In genomic region chr19:4375620-4376228, GRCh38 we compare ENCODE assay signal across 8 cellular contexts. TPM values are rescaled to one million over a fixed set of nuclear protein-coding genes. Genes with fewer than 3 reads are reported as not detected.
DNase-seq lines count a peak whose midpoint lies in the region; ATAC-seq, FAIRE-seq and TF ChIP-seq lines count a peak whose summit lies in the region.

No MANE protein-coding gene starts in this region.

- H3K36me3 ChIP-seq in GM12878 (ENCODE audit: control insufficient read depth in 2 of 2, insufficient read depth in 2 of 2, low read length in 1 of 2) (peaks cover 12 to 20% of the 10 kb centered on the region in 2 experiments; a peak in 3 of 4 replicates), left lung (no peaks in the 10 kb centered on the region)

- peaks cover 3% of the 10 kb centered on the region for H3K36me3 Mint-ChIP-seq in type B pancreatic cell
- H3K36me3 Mint-ChIP-seq in activated T-cell treated with anti-CD3 and anti-CD28 coated beads, Interleukin-2, amount 50 U/mL, for 72 hours (ENCODE audit: insufficient read depth in 2 of 2), result no peaks in the 10 kb centered on the region

- peaks cover 97% of the 10 kb centered on the region for H3K79me2 ChIP-seq in GM12878 (ENCODE audit: control insufficient read depth, insufficient read depth, low read length)

- TF ChIP-seq POLR2A in GM12892 (IDR thresholded peaks at IDR 0.05; ENCODE audit: low read depth, low read length) (0 out of 2 replicates have a peak, but pooled peaks have one; percentile 35), GM12878 (IDR thresholded peaks at IDR 0.05; ENCODE audit: low read depth, low read length) (peak; percentile 18; the same call in 1 of the 2 replicates)

- peak; percentile 62 for TF ChIP-seq CTCF in AG04450 (IDR thresholded peaks at IDR 0.05; ENCODE audit: low read depth, low read length)
- peak; percentile 58 to 69 (median 58) for TF ChIP-seq CTCF in GM12878 (IDR thresholded peaks at IDR 0.05 in 2 of 3, conservative IDR thresholded peaks at IDR 0.05 in 1 of 3; ENCODE audit: control insufficient read depth in 2 of 3, extremely low read depth in 1 of 3, insufficient read depth in 1 of 3, low read depth in 3 of 3, low read length in 3 of 3)
- TF ChIP-seq CTCF in left lung (IDR thresholded peaks at IDR 0.05), result no peak
- TF ChIP-seq CTCF in type B pancreatic cell (conservative IDR thresholded peaks at IDR 0.05), result peak; percentile 57

- no peaks in the 10 kb centered on the region for H4K20me1 ChIP-seq in GM12878 (ENCODE audit: control insufficient read depth, insufficient read depth)

- H3K9ac ChIP-seq in GM12878 (ENCODE audit: control insufficient read depth, insufficient read depth, low read length), result peak overlapping the region; percentile 77

- FAIRE-seq in GM12892 (lab: Jason Lieb, UNC) (peak; percentile 93), GM12878 (lab: Jason Lieb, UNC) (peak; percentile 89)

- no peak overlapping the region for H3K4me3 ChIP-seq in AG04450 (ENCODE audit: low read depth, low read length)
- H3K4me3 ChIP-seq in GM12878, result peak overlapping the region; percentile 52
- H3K4me3 ChIP-seq in left lung, result no peak overlapping the region

- in situ Hi-C loops in GM12878 (cut with MboI), result no loop called here

- H3K27me3 Mint-ChIP-seq in type B pancreatic cell, result no peaks in the 10 kb centered on the region
- H3K27me3 Mint-ChIP-seq in activated T-cell treated with anti-CD3 and anti-CD28 coated beads, Interleukin-2, amount 50 U/mL, for 72 hours (ENCODE audit: low read depth), result no peaks in the 10 kb centered on the region

- POLR2A ChIA-PET in AG04450 (lab: Yijun Ruan, JAX), result interaction anchor here (0.7 to 1.9 kb wide), 5 partner anchors 9 to 96 kb away, joined by 3 to 9 read pairs (median 4); partner anchors contain the start of genes CHAF1A and HDGFL2
- POLR2A ChIA-PET in GM12878 (lab: Charles Lee), result interaction anchor here (0.5 to 9.4 kb wide), 11 partner anchors 10 to 1869 kb away, joined by 3 to 110 read pairs (median 7); partner anchors contain the start of genes CHAF1A, EBI3, MPND and SH3GL1

- RAD21 ChIA-PET in GM12878 (lab: Charles Lee; ENCODE audit: unreplicated experiment), result interaction anchor here (0.8 to 1.7 kb wide), 7 partner anchors 19 to 33 kb away, joined by 3 to 13 read pairs (median 5); partner anchors contain the start of genes CHAF1A, MPND and SH3GL1

- H2AFZ ChIP-seq in GM12878 (ENCODE audit: control insufficient read depth, low read depth, low read length), result no peak overlapping the region

- H3K27me3 ChIP-seq in AG04450 (ENCODE audit: control insufficient read depth, insufficient read depth, low read length), result no peaks in the 10 kb centered on the region
- H3K27me3 ChIP-seq in GM12878 (replicated peaks in 1 of 2; ENCODE audit: control insufficient read depth in 2 of 2, insufficient read depth in 2 of 2, low read length in 1 of 2), result no peaks in the 10 kb centered on the region
- H3K27me3 ChIP-seq in left lung, result no peaks in the 10 kb centered on the region

- no peak for TF ChIP-seq EP300 in GM12878 (IDR thresholded peaks at IDR 0.05; ENCODE audit: borderline replicate concordance in 1 of 2, control insufficient read depth in 1 of 2, low read depth in 2 of 2, low read length in 2 of 2)

- peak overlapping the region; percentile 78 for H3K4me3 Mint-ChIP-seq in type B pancreatic cell
- no peak overlapping the region for H3K4me3 Mint-ChIP-seq in activated T-cell treated with anti-CD3 and anti-CD28 coated beads, Interleukin-2, amount 50 U/mL, for 72 hours

- H3K27ac Mint-ChIP-seq in type B pancreatic cell, result peak overlapping the region; percentile 95
- no peak overlapping the region for H3K27ac Mint-ChIP-seq in activated T-cell treated with anti-CD3 and anti-CD28 coated beads, Interleukin-2, amount 50 U/mL, for 72 hours

- H3K4me1 ChIP-seq in GM12878 (ENCODE audit: control insufficient read depth, insufficient read depth, low read length), result peaks cover 88% of the 10 kb centered on the region
- peaks cover 49 to 100% of the 10 kb centered on the region in 2 donors for H3K4me1 ChIP-seq in left lung

- intact Hi-C loops in GM12878 (cut with micrococcal nuclease; ENCODE audit: unreplicated experiment), result loop anchor here (1.0 kb wide), 1 partner anchor 20 kb away; no protein-coding TSS in a partner anchor
- intact Hi-C loops in left lung (cut with DNase I), result no loop called here

- DNase-seq in AG04450 (ENCODE audit: low read depth, low spot score) (no peak), GM12892 (ENCODE audit: insufficient read length) (no peak), NCI-H1694 (lab: John Stamatoyannopoulos, UW) (peak; percentile 25), GM12878 (ENCODE audit: low read depth, low spot score) (peak; percentile 90), left lung (no peak), type B pancreatic cell (ENCODE audit: extremely low spot score, unreplicated experiment) (no peak)
- DNase-seq in NK-92 treated with Interleukin-12 subunit alpha and Interleukin-12 subunit beta, amount 100 ng/mL, for 24 hours (lab: John Stamatoyannopoulos, UW), result no peak
- DNase-seq in activated T-cell treated with anti-CD3 and anti-CD28 coated beads, Interleukin-2, amount 50 U/mL, for 72 hours, result no peak

- SMC1A ChIA-PET in GM12878 (lab: Charles Lee; ENCODE audit: uncharacterized antibody, unreplicated experiment), result interaction anchor here (0.9 to 4.1 kb wide), 5 partner anchors 19 to 146 kb away, joined by 3 to 27 read pairs (median 5); partner anchors contain the start of genes CHAF1A, EBI3 and SH3GL1

- WGBS in GM12878 (ENCODE audit: insufficient coverage, insufficient replicate concordance, low lambda C conversion rate, missing lambda C conversion rate), result 1% methylated on average over 13 of the region's 13 CpGs

- H3K9me3 Mint-ChIP-seq in type B pancreatic cell, result no peaks in the 10 kb centered on the region
- H3K9me3 Mint-ChIP-seq in activated T-cell treated with anti-CD3 and anti-CD28 coated beads, Interleukin-2, amount 50 U/mL, for 72 hours, result no peaks in the 10 kb centered on the region

- H3K4me2 ChIP-seq in GM12878 (ENCODE audit: control insufficient read depth, insufficient read depth), result peak overlapping the region; percentile 93

- H3K9me3 ChIP-seq in AG04450 (ENCODE audit: control insufficient read depth, insufficient read depth, low read length) (no peaks in the 10 kb centered on the region), GM12878 (replicated peaks; ENCODE audit: control insufficient read depth, insufficient read depth, low read length) (no peaks in the 10 kb centered on the region), left lung (no peaks in the 10 kb centered on the region)

- ATAC-seq in GM12878 (peak; percentile 78), left lung (peak; percentile 1)
- no peak for ATAC-seq in activated T-cell treated with anti-CD3 and anti-CD28 coated beads, Interleukin-2, amount 50 U/mL, for 72 hours (replicated peaks in 1 of 2)

- TF ChIP-seq RAD21 in GM12878 (IDR thresholded peaks at IDR 0.05; ENCODE audit: insufficient read depth, low read depth, low read length), result 0 out of 2 replicates have a peak, but pooled peaks have one; percentile 27

- no TSS peak for BruUV-seq in GM12878 (replicated peaks; lab: Mats Ljungman, UMichigan)

- peak overlapping the region; percentile 90 for H3K27ac ChIP-seq in AG04450 (ENCODE audit: low read depth, low read length)
- H3K27ac ChIP-seq in GM12878 (ENCODE audit: control insufficient read depth, insufficient read depth), result peak overlapping the region; percentile 93
- peak overlapping the region; percentile 82 to 92 for H3K27ac ChIP-seq in left lung

- peaks cover 40% of the 10 kb centered on the region for H3K4me1 Mint-ChIP-seq in type B pancreatic cell (ENCODE audit: unreplicated experiment)
- peaks cover 80% of the 10 kb centered on the region for H3K4me1 Mint-ChIP-seq in activated T-cell treated with anti-CD3 and anti-CD28 coated beads, Interleukin-2, amount 50 U/mL, for 72 hours (ENCODE audit: low read depth)

- CTCF ChIA-PET in AG04450 (lab: Charles Lee) (interaction anchor here (0.6 to 2.3 kb wide), 11 partner anchors 10 to 165 kb away, joined by 3 to 15 read pairs (median 4); partner anchors contain the start of genes CHAF1A, HDGFL2, MPND and SH3GL1), GM12878 (lab: Yijun Ruan, JAX) (interaction anchor here (0.8 to 2.9 kb wide), 12 partner anchors 8 to 145 kb away, joined by 3 to 24 read pairs (median 5); partner anchors contain the start of genes CHAF1A, MPND and SH3GL1)

RNA-seq across cellular contexts. Expression of gene SH3GL1, which starts 24.6 kb away (rescaled TPM):
- polyA plus RNA-seq in AG04450 (2011; rRNA removed), result 40.2 and 57.9 TPM in 2 replicates
- polyA minus RNA-seq in AG04450 (2011; rRNA and poly(A)+ RNA removed), result 34.1 and 38.5 TPM in 2 replicates
- 20.0 TPM for polyA plus RNA-seq in GM12892 (2012; ENCODE audit: missing spikeins)
- total RNA-seq in GM12878 (2013; cell fraction: nucleolus; rRNA removed), result 38.8 and 43.5 TPM in 2 replicates
- total RNA-seq in GM12878 (2014; rRNA removed), result 24.0 and 28.9 TPM in 2 replicates
- total RNA-seq in GM12878 (2014; rRNA removed; fragmentation: Illumina TruSeq; extraction: Trizol), result 9.2 and 11.8 TPM in 2 replicates
- total RNA-seq in GM12878 (2021), result 41.5 and 47.4 TPM in 2 replicates
- 9.3 TPM for polyA plus RNA-seq in GM12878 (2011; ENCODE audit: low read depth)
- polyA plus RNA-seq in GM12878 (2011; rRNA removed), result 20.3 and 28.0 TPM in 2 replicates
- 42.5 and 50.8 TPM in 2 replicates for polyA plus RNA-seq in GM12878 (2011; cell fraction: cytosol; rRNA removed)
- 84.7 and 86.6 TPM in 2 replicates for polyA plus RNA-seq in GM12878 (2011; cell fraction: nucleus; rRNA removed)
- polyA plus RNA-seq in GM12878 (2012), result 27.3 and 36.9 TPM in 2 replicates
- polyA plus RNA-seq in GM12878 (2014; fragmentation: Illumina TruSeq; extraction: Trizol), result 1.6 and 9.2 TPM in 2 replicates
- 1 to 10 TPM in 1 of 2 experiments, under 1 TPM in 1; 0.93 to 3.0 TPM for polyA plus RNA-seq in GM12878 (2014; fragmentation: Nextera tagmentation; extraction: Ambion mirVana)
- 36.5 and 44.0 TPM in 2 replicates for polyA plus RNA-seq in GM12878 (2014; rRNA removed)
- polyA plus RNA-seq in GM12878 (2016; fragmentation: Nextera tagmentation; extraction: Ambion mirVana), result 10 to 100 TPM; 30.0 to 32.5 TPM
- 16.5 and 39.6 TPM in 2 replicates for polyA minus RNA-seq in GM12878 (2011; rRNA and poly(A)+ RNA removed)
- polyA minus RNA-seq in GM12878 (2011; cell fraction: cytosol; rRNA and poly(A)+ RNA removed), result 19.4 and 21.3 TPM in 2 replicates
- 16.6 and 34.7 TPM in 2 replicates for polyA minus RNA-seq in GM12878 (2011; cell fraction: nucleus; rRNA and poly(A)+ RNA removed)
- 10 to 100 TPM; 64.6 to 71.8 TPM for total RNA-seq in left lung
- 74.4 and 87.2 TPM in 2 replicates for total RNA-seq in type B pancreatic cell (ENCODE audit: low replicate concordance)
- 10 to 100 TPM; 40.6 TPM for total RNA-seq in activated T-cell treated with anti-CD3 and anti-CD28 coated beads, Interleukin-2, amount 50 U/mL, for 72 hours

RNA-seq across cellular contexts. Expression of gene CHAF1A, which starts 26.7 kb away (rescaled TPM):
- polyA plus RNA-seq in AG04450 (2011; rRNA removed), result 5.0 and 6.0 TPM in 2 replicates
- 5.1 and 6.6 TPM in 2 replicates for polyA minus RNA-seq in AG04450 (2011; rRNA and poly(A)+ RNA removed)
- polyA plus RNA-seq in GM12892 (2012; ENCODE audit: missing spikeins), result 26.9 TPM
- 40.3 and 57.6 TPM in 2 replicates for total RNA-seq in GM12878 (2013; cell fraction: nucleolus; rRNA removed)
- 33.0 and 37.7 TPM in 2 replicates for total RNA-seq in GM12878 (2014; rRNA removed)
- total RNA-seq in GM12878 (2014; rRNA removed; fragmentation: Illumina TruSeq; extraction: Trizol), result 27.2 and 28.4 TPM in 2 replicates
- total RNA-seq in GM12878 (2021), result 59.8 and 69.1 TPM in 2 replicates
- polyA plus RNA-seq in GM12878 (2011; ENCODE audit: low read depth), result 8.7 TPM
- 20.1 and 26.2 TPM in 2 replicates for polyA plus RNA-seq in GM12878 (2011; rRNA removed)
- 26.2 and 48.9 TPM in 2 replicates for polyA plus RNA-seq in GM12878 (2011; cell fraction: cytosol; rRNA removed)
- polyA plus RNA-seq in GM12878 (2011; cell fraction: nucleus; rRNA removed), result 72.7 and 135 TPM in 2 replicates
- 22.8 and 27.9 TPM in 2 replicates for polyA plus RNA-seq in GM12878 (2012)
- polyA plus RNA-seq in GM12878 (2014; fragmentation: Illumina TruSeq; extraction: Trizol), result 30.6 and 41.4 TPM in 2 replicates
- polyA plus RNA-seq in GM12878 (2014; fragmentation: Nextera tagmentation; extraction: Ambion mirVana), result 1 to 10 TPM; 1.3 to 3.2 TPM
- 62.6 and 69.2 TPM in 2 replicates for polyA plus RNA-seq in GM12878 (2014; rRNA removed)
- polyA plus RNA-seq in GM12878 (2016; fragmentation: Nextera tagmentation; extraction: Ambion mirVana), result 10 to 100 TPM; 41.7 to 47.5 TPM
- 20.3 and 41.7 TPM in 2 replicates for polyA minus RNA-seq in GM12878 (2011; rRNA and poly(A)+ RNA removed)
- polyA minus RNA-seq in GM12878 (2011; cell fraction: cytosol; rRNA and poly(A)+ RNA removed), result 19.2 and 24.8 TPM in 2 replicates
- polyA minus RNA-seq in GM12878 (2011; cell fraction: nucleus; rRNA and poly(A)+ RNA removed), result 23.7 and 47.4 TPM in 2 replicates
- total RNA-seq in left lung, result 10 to 100 TPM; 15.6 to 24.1 TPM
- 25.7 and 46.3 TPM in 2 replicates for total RNA-seq in type B pancreatic cell (ENCODE audit: low replicate concordance)
- total RNA-seq in activated T-cell treated with anti-CD3 and anti-CD28 coated beads, Interleukin-2, amount 50 U/mL, for 72 hours, result 10 to 100 TPM; 74.0 to 79.7 TPM

RNA-seq across cellular contexts. Expression of gene MPND, which starts 32.4 kb away (rescaled TPM):
- polyA plus RNA-seq in AG04450 (2011; rRNA removed) (5.1 and 6.5 TPM in 2 replicates), GM12878 (2011; rRNA removed) (3.4 and 7.2 TPM in 2 replicates), GM12878 (2014; fragmentation: Illumina TruSeq; extraction: Trizol) (0.70 and 4.8 TPM in 2 replicates), GM12878 (2014; fragmentation: Nextera tagmentation; extraction: Ambion mirVana) (1 to 10 TPM in 1 of 2 experiments, under 1 TPM in 1; 0.79 to 4.3 TPM), GM12878 (2014; rRNA removed) (10.5 and 11.8 TPM in 2 replicates), GM12878 (2016; fragmentation: Nextera tagmentation; extraction: Ambion mirVana) (1 to 10 TPM; 3.7 to 8.5 TPM)
- polyA minus RNA-seq in AG04450 (2011; rRNA and poly(A)+ RNA removed), result 6.7 TPM in 2 replicates
- 14.4 TPM for polyA plus RNA-seq in GM12892 (2012; ENCODE audit: missing spikeins)
- total RNA-seq in GM12878 (2013; cell fraction: nucleolus; rRNA removed), result 7.0 and 9.2 TPM in 2 replicates
- total RNA-seq in GM12878 (2014; rRNA removed) (3.5 and 4.2 TPM in 2 replicates), GM12878 (2014; rRNA removed; fragmentation: Illumina TruSeq; extraction: Trizol) (6.1 and 7.9 TPM in 2 replicates), GM12878 (2021) (18.3 and 20.3 TPM in 2 replicates), left lung (10 to 100 TPM; 21.9 to 31.3 TPM), type B pancreatic cell (ENCODE audit: low replicate concordance) (43.5 and 43.6 TPM in 2 replicates)
- polyA plus RNA-seq in GM12878 (2011; ENCODE audit: low read depth), result 8.6 TPM
- polyA plus RNA-seq in GM12878 (2011; cell fraction: cytosol; rRNA removed), result 12.4 and 18.1 TPM in 2 replicates
- polyA plus RNA-seq in GM12878 (2011; cell fraction: nucleus; rRNA removed), result 9.6 and 13.9 TPM in 2 replicates
- polyA plus RNA-seq in GM12878 (2012), result 11.4 and 16.8 TPM in 2 replicates
- polyA minus RNA-seq in GM12878 (2011; rRNA and poly(A)+ RNA removed), result 7.2 and 15.3 TPM in 2 replicates
- 9.6 and 10.3 TPM in 2 replicates for polyA minus RNA-seq in GM12878 (2011; cell fraction: cytosol; rRNA and poly(A)+ RNA removed)
- 3.6 and 10.1 TPM in 2 replicates for polyA minus RNA-seq in GM12878 (2011; cell fraction: nucleus; rRNA and poly(A)+ RNA removed)
- total RNA-seq in activated T-cell treated with anti-CD3 and anti-CD28 coated beads, Interleukin-2, amount 50 U/mL, for 72 hours, result 10 to 100 TPM in 1 of 2 donors, 1 to 10 TPM in 1; 9.7 to 10.3 TPM

RNA-seq across cellular contexts. Expression of gene STAP2, which starts 37.1 kb away (rescaled TPM):
- 5.3 and 7.4 TPM in 2 replicates for polyA plus RNA-seq in AG04450 (2011; rRNA removed)
- 5.3 and 7.5 TPM in 2 replicates for polyA minus RNA-seq in AG04450 (2011; rRNA and poly(A)+ RNA removed)
- polyA plus RNA-seq in GM12892 (2012; ENCODE audit: missing spikeins), result 9.8 TPM
- total RNA-seq in GM12878 (2013; cell fraction: nucleolus; rRNA removed), result 2.3 and 3.7 TPM in 2 replicates
- 19.2 and 24.6 TPM in 2 replicates for total RNA-seq in GM12878 (2014; rRNA removed)
- 13.6 and 14.3 TPM in 2 replicates for total RNA-seq in GM12878 (2014; rRNA removed; fragmentation: Illumina TruSeq; extraction: Trizol)
- total RNA-seq in GM12878 (2021), result 18.5 and 21.4 TPM in 2 replicates
- 4.3 TPM for polyA plus RNA-seq in GM12878 (2011; ENCODE audit: low read depth)
- polyA plus RNA-seq in GM12878 (2011; rRNA removed), result 1.7 and 2.6 TPM in 2 replicates
- 3.5 and 3.7 TPM in 2 replicates for polyA plus RNA-seq in GM12878 (2011; cell fraction: cytosol; rRNA removed)
- polyA plus RNA-seq in GM12878 (2011; cell fraction: nucleus; rRNA removed), result 2.9 and 3.7 TPM in 2 replicates
- 8.1 and 10.2 TPM in 2 replicates for polyA plus RNA-seq in GM12878 (2012)
- 11.2 and 11.6 TPM in 2 replicates for polyA plus RNA-seq in GM12878 (2014; fragmentation: Illumina TruSeq; extraction: Trizol)
- 1 to 10 TPM in 1 of 2 experiments, under 1 TPM in 1; 0.84 to 2.0 TPM for polyA plus RNA-seq in GM12878 (2014; fragmentation: Nextera tagmentation; extraction: Ambion mirVana)
- 22.4 and 23.6 TPM in 2 replicates for polyA plus RNA-seq in GM12878 (2014; rRNA removed)
- polyA plus RNA-seq in GM12878 (2016; fragmentation: Nextera tagmentation; extraction: Ambion mirVana), result 10 to 100 TPM; 16.9 to 21.2 TPM
- 1.2 and 3.0 TPM in 2 replicates for polyA minus RNA-seq in GM12878 (2011; rRNA and poly(A)+ RNA removed)
- 1.3 and 2.5 TPM in 2 replicates for polyA minus RNA-seq in GM12878 (2011; cell fraction: cytosol; rRNA and poly(A)+ RNA removed)
- 0.38 and 0.60 TPM in 2 replicates for polyA minus RNA-seq in GM12878 (2011; cell fraction: nucleus; rRNA and poly(A)+ RNA removed)
- 10 to 100 TPM; 14.1 to 28.1 TPM for total RNA-seq in left lung
- total RNA-seq in type B pancreatic cell (ENCODE audit: low replicate concordance), result 42.5 and 96.9 TPM in 2 replicates
- total RNA-seq in activated T-cell treated with anti-CD3 and anti-CD28 coated beads, Interleukin-2, amount 50 U/mL, for 72 hours, result 10 to 100 TPM in 1 of 2 donors, 1 to 10 TPM in 1; 8.3 to 10.0 TPM

Comparison
In these comparisons a context has a peak if more than half of its experiments do, and no peak if none do; other contexts are left out.
1. DNase-seq: peak in NCI-H1694 (single experiment) and GM12878 (single experiment); none in AG04450 (single experiment), GM12892 (single experiment), left lung (0 of 2), type B pancreatic cell (single experiment), NK-92 treated with Interleukin-12 subunit alpha and Interleukin-12 subunit beta, amount 100 ng/mL, for 24 hours (single experiment) and activated T-cell treated with anti-CD3 and anti-CD28 coated beads, Interleukin-2, amount 50 U/mL, for 72 hours (0 of 2).
2. CTCF ChIP-seq: peak in AG04450 (single experiment), GM12878 (3 of 3) and type B pancreatic cell (single experiment); none in left lung (0 of 2).
3. ATAC-seq: peak in GM12878 (single experiment) and left lung (single experiment); none in activated T-cell treated with anti-CD3 and anti-CD28 coated beads, Interleukin-2, amount 50 U/mL, for 72 hours (0 of 2).
4. Peak in every context shown above with its lines, with median percentiles within 50 percentile points of each other: H3K27ac ChIP-seq.